23 cellular contexts compared by ENCODE assay signal in genomic region chr12:107666009-107666408, GRCh38. TPM values are rescaled to one million over a fixed set of nuclear protein-coding genes. Genes with fewer than 3 reads are reported as not detected.
A peak's percentile ranks its signal among the peaks of the same experiment; 100 is the strongest.
DNase-seq lines count a peak whose midpoint lies in the region; ATAC-seq, FAIRE-seq and TF ChIP-seq lines count a peak whose summit lies in the region.
"Had no signal": no experiment of that assay in that cellular context is flagged by ENCODE, and none has a peak within 500 bp of the region (broad histone marks: within the 10 kb centered on the region; RNA-seq: fewer than 3 reads in every experiment).

No MANE protein-coding gene starts in this region.

- H3K27me3 ChIP-seq in K562 (ENCODE audit: control insufficient read depth in 2 of 2, insufficient read depth in 2 of 2, low read length in 2 of 2), result peaks cover 39 to 47% of the 10 kb centered on the region in 2 experiments
- H3K27me3 ChIP-seq: BLaER1 treated with 17β-estradiol and CSF1 and Interleukin-3, amounts not matched to agents 10 nM and 100 nM had no signal

- H3K36me3 Mint-ChIP-seq in endothelial cell (ENCODE audit: low read depth, unreplicated experiment), result no peaks in the 10 kb centered on the region
- H3K36me3 Mint-ChIP-seq in immature natural killer cell, result no peaks in the 10 kb centered on the region
- H3K36me3 Mint-ChIP-seq: CD14-positive monocyte; CD8-positive, alpha-beta memory T cell had no signal

- 0 out of 2 replicates have a peak, but pooled peaks cover 3% of the 10 kb centered on the region for H4K20me1 ChIP-seq in K562 (replicated peaks; ENCODE audit: control insufficient read depth, insufficient read depth, low read length)
- H4K20me1 ChIP-seq: BLaER1 treated with 17β-estradiol and CSF1 and Interleukin-3, amounts not matched to agents 10 nM and 100 nM had no signal

- POLR2A ChIA-PET in K562 (lab: Yijun Ruan, JAX), result interaction anchor here (1.1 to 1.6 kb wide), 2 partner anchors 14 to 19 kb away, joined by 3 to 4 read pairs; no protein-coding TSS in a partner anchor

- H3K4me1 Mint-ChIP-seq in endothelial cell (ENCODE audit: unreplicated experiment) (peaks cover 13% of the 10 kb centered on the region), immature natural killer cell (no peaks in the 10 kb centered on the region)

- FAIRE-seq in G401.6 (lab: Jason Lieb, UNC) (peak; percentile 94), K562 (lab: Jason Lieb, UNC) (no peak)
- FAIRE-seq: A204.1, GM12892, GM19239 had no signal

- TF ChIP-seq POLR2A in K562 (conservative IDR thresholded peaks at IDR 0.05), result no peak

- H3K9me3 ChIP-seq in K562 (replicated peaks; ENCODE audit: control insufficient read depth, insufficient read depth, low read depth, low read length), result no peaks in the 10 kb centered on the region
- H3K9me3 ChIP-seq: BE2C had no signal

- no peaks in the 10 kb centered on the region for H3K36me3 ChIP-seq in K562 (ENCODE audit: control insufficient read depth, insufficient read depth, low read length)
- H3K36me3 ChIP-seq: BE2C had no signal

- H3K4me3 Mint-ChIP-seq in endothelial cell (ENCODE audit: unreplicated experiment) (no peak overlapping the region), immature natural killer cell (no peak overlapping the region)
- H3K4me3 Mint-ChIP-seq: CD14-positive monocyte; CD4-positive, alpha-beta T cell; CD8-positive, alpha-beta memory T cell had no signal

- in situ Hi-C loops in K562 (cut with MboI), result no loop called here

- no peak for TF ChIP-seq EP300 in K562 (IDR thresholded peaks at IDR 0.05; ENCODE audit: low read length)

- BruUV-seq in K562 (replicated peaks; lab: Mats Ljungman, UMichigan), result no TSS peak

- CTCF ChIA-PET in K562 (lab: Yijun Ruan, JAX; ENCODE audit: low intra/inter-chr PET ratio), result no interaction called here

- no peaks in the 10 kb centered on the region for H3K27me3 Mint-ChIP-seq in endothelial cell (ENCODE audit: unreplicated experiment)
- peaks cover 2 to 10% (median 8%) of the 10 kb centered on the region in 3 donors for H3K27me3 Mint-ChIP-seq in immature natural killer cell (ENCODE audit: low read depth in 3 of 3)

- no peak overlapping the region for H3K4me3 ChIP-seq in K562
- H3K4me3 ChIP-seq: BLaER1 treated with 17β-estradiol and CSF1 and Interleukin-3, amounts not matched to agents 10 nM and 100 nM had no signal

- no peak for ATAC-seq in K562

- H3K9me3 Mint-ChIP-seq in endothelial cell (ENCODE audit: unreplicated experiment) (no peaks in the 10 kb centered on the region), immature natural killer cell (no peaks in the 10 kb centered on the region)
- H3K9me3 Mint-ChIP-seq: CD4-positive, alpha-beta T cell; CD8-positive, alpha-beta memory T cell had no signal

- DNase-seq in K562 (ENCODE audit: extremely low read depth in 1 of 4, low spot score in 3 of 4) (no peak), endothelial cell (ENCODE audit: low spot score) (no peak), COLO829 (ENCODE audit: low spot score) (no peak), A172 (ENCODE audit: low spot score) (no peak), immature natural killer cell (no peak)
- DNase-seq: ACHN; AML-193; BE2C; Calu3; CD4-positive, alpha-beta T cell; CD8-positive, alpha-beta memory T cell; COR-L47; DMS53; DMS79 treated with DMSO at 0.1 percent for 48 hours; GOT3; H7; HCEC 1CT had no signal

- H3K27ac ChIP-seq in K562 (ENCODE audit: extremely low read depth, low read depth, low read length), result no peak overlapping the region
- H3K27ac ChIP-seq: BLaER1 treated with 17β-estradiol and CSF1 and Interleukin-3, amounts not matched to agents 10 nM and 100 nM had no signal

- TF ChIP-seq RAD21 in K562 (CRISPR knock-in tag; conservative IDR thresholded peaks at IDR 0.05 in 1 of 2, IDR thresholded peaks at IDR 0.05 in 1 of 2), result no peak

- no peak overlapping the region for H3K4me2 ChIP-seq in K562 (ENCODE audit: insufficient read depth, low read length)
- H3K4me2 ChIP-seq: BLaER1 treated with 17β-estradiol and CSF1 and Interleukin-3, amounts not matched to agents 10 nM and 100 nM had no signal

- intact Hi-C loops in K562 (cut with micrococcal nuclease), result no loop called here

- WGBS in K562 (ENCODE audit: insufficient coverage, low coverage, missing lambda C conversion rate), result 0% methylated on average over 1 of the region's 1 CpG

- H3K9ac ChIP-seq in K562 (ENCODE audit: insufficient read depth in 1 of 2, low read depth in 2 of 2, low read length in 2 of 2), result no peak overlapping the region
- H3K9ac ChIP-seq: BLaER1 treated with 17β-estradiol and CSF1 and Interleukin-3, amounts not matched to agents 10 nM and 100 nM had no signal

- H2AFZ ChIP-seq in K562 (ENCODE audit: low read depth, low read length), result no peak overlapping the region

- no peaks in the 10 kb centered on the region for H3K9me1 ChIP-seq in K562 (ENCODE audit: control insufficient read depth, insufficient read depth, low read length)

- TF ChIP-seq CTCF in K562 (IDR thresholded peaks at IDR 0.05 in 2 of 3, conservative IDR thresholded peaks at IDR 0.05 in 1 of 3; ENCODE audit: insufficient read depth in 2 of 3, low read depth in 1 of 3, low read length in 3 of 3), result no peak
- no peak for TF ChIP-seq CTCF in endothelial cell (IDR thresholded peaks at IDR 0.05; ENCODE audit: unreplicated experiment)

- no peaks in the 10 kb centered on the region for H3K4me1 ChIP-seq in K562 (replicated peaks in 1 of 2; ENCODE audit: control insufficient read depth in 2 of 2, insufficient read depth in 2 of 2, low read length in 2 of 2)
- H3K4me1 ChIP-seq: BE2C had no signal

- H3K27ac Mint-ChIP-seq in endothelial cell (ENCODE audit: unreplicated experiment) (peak overlapping the region; percentile 92), immature natural killer cell (no peak overlapping the region)
- H3K27ac Mint-ChIP-seq: CD14-positive monocyte; CD4-positive, alpha-beta T cell; CD8-positive, alpha-beta memory T cell had no signal

- no peaks in the 10 kb centered on the region for H3K79me2 ChIP-seq in K562 (ENCODE audit: control insufficient read depth, insufficient read depth, low read length)

TF ChIP-seq in K562, 482 proteins besides CTCF, POLR2A, EP300 and RAD21:
- TF ChIP-seq RBM25 (IDR thresholded peaks at IDR 0.05; ENCODE audit: low read depth, low read length, severe bottlenecking) (peak; percentile 18), ZFP30 (CRISPR knock-in tag; IDR thresholded peaks at IDR 0.05; ENCODE audit: borderline replicate concordance) (no peak)

RNA-seq across cellular contexts. Expression of gene PWP1, which starts 19.6 kb away (rescaled TPM):
- total RNA-seq in K562 (2011; cell fraction: chromatin; rRNA removed; ENCODE audit: low replicate concordance), result 53.1 and 87.3 TPM in 2 replicates
- 27.2 and 28.4 TPM in 2 replicates for total RNA-seq in K562 (2011; cell fraction: nucleolus; rRNA removed)
- total RNA-seq in K562 (2011; cell fraction: nucleoplasm; rRNA removed), result 25.3 and 37.4 TPM in 2 replicates
- total RNA-seq in K562 (2014; rRNA removed) (128 and 147 TPM in 2 replicates), K562 (2014; rRNA removed; fragmentation: Illumina TruSeq; extraction: Trizol) (96.3 and 105 TPM in 2 replicates), K562 (2015; rRNA removed; fragmentation: Illumina TruSeq; extraction: Trizol) (79.9 and 82.3 TPM in 2 replicates), K562 (2021) (61.6 and 62.0 TPM in 2 replicates), endothelial cell (ENCODE audit: unreplicated experiment) (49.3 TPM)
- polyA plus RNA-seq in K562 (2011; rRNA removed) (74.1 and 130 TPM in 2 replicates), K562 (2014; fragmentation: Illumina TruSeq; extraction: Trizol) (93.5 and 111 TPM in 2 replicates), K562 (2014; fragmentation: Nextera tagmentation; extraction: Ambion mirVana) (100 to 1,000 TPM; 267 to 401 TPM), K562 (2014; rRNA removed) (76.7 and 78.3 TPM in 2 replicates), immature natural killer cell (10 to 100 TPM; 65.3 to 90.6 (median 70.0) TPM)
- 42.2 and 78.7 TPM in 2 replicates for polyA plus RNA-seq in K562 (2011; cell fraction: cytosol; rRNA removed)
- 33.2 and 39.5 TPM in 2 replicates for polyA plus RNA-seq in K562 (2011; cell fraction: nucleus; rRNA removed)
- 31.2 and 61.0 TPM in 2 replicates for polyA plus RNA-seq in K562 (2012)
- polyA minus RNA-seq in K562 (2011; rRNA and poly(A)+ RNA removed), result 107 and 157 TPM in 2 replicates
- polyA minus RNA-seq in K562 (2011; cell fraction: cytosol; rRNA and poly(A)+ RNA removed), result 44.9 and 48.8 TPM in 2 replicates
- polyA minus RNA-seq in K562 (2011; cell fraction: nucleus; rRNA and poly(A)+ RNA removed), result 21.3 and 33.4 TPM in 2 replicates
- 79.2 and 117 TPM in 2 replicates for total RNA-seq in A172 (2014; rRNA removed; shearing (Covaris generic))
